ENCODE assay signal across 13 cellular contexts in the genomic region with DNA sequence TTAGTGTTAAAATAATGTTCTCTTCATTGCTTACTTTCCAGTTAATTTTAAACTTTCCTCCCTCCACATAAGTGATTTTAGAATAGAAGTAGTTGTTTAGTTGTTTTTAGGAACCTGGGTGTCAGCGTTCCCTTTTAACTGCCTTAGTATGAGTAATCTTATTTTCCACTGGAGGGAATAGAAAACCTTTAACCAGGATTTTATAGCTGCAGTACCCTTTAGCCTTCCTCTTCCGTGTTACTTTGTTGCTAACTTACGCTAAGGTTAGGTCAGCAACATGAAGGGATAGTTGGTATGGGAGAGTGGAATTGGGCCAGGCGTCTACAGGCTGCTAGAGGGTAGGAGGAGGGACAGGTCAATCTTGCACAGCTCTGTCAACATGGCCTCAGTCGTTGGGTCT. TPM values are rescaled to one million over a fixed set of nuclear protein-coding genes. Genes with fewer than 3 reads are reported as not detected.
DNase-seq lines count a peak whose midpoint lies in the region; ATAC-seq and TF ChIP-seq lines count a peak whose summit lies in the region.
"Had no signal": no experiment of that assay in that cellular context is flagged by ENCODE, and none has a peak within 500 bp of the region (broad histone marks: within the 10 kb centered on the region; RNA-seq: fewer than 3 reads in every experiment).

No MANE protein-coding gene starts in this region.

- peaks cover 8% of the 10 kb centered on the region for H3K36me3 ChIP-seq in GM23248 (ENCODE audit: low read depth)
- H3K36me3 ChIP-seq in SJSA1, result peaks cover 71% of the 10 kb centered on the region
- peaks cover 30% of the 10 kb centered on the region for H3K36me3 ChIP-seq in osteoblast (ENCODE audit: insufficient read depth, low read length)

- no peak overlapping the region for H3K9ac ChIP-seq in GM23248

- H3K27ac ChIP-seq in GM23248, result peak overlapping the region; percentile 56; the same call in 1 of the 2 replicates
- peak overlapping the region; percentile 92 for H3K27ac ChIP-seq in SJSA1
- peak overlapping the region; percentile 80 for H3K27ac ChIP-seq in osteoblast (ENCODE audit: low read depth, low read length)
- H3K27ac ChIP-seq: skin epidermis, thyroid gland had no signal

- no peak for ATAC-seq in HG02759 (IDR thresholded peaks at IDR 0.05; ENCODE audit: unreplicated experiment)

- in situ Hi-C loops in GM23248 (cut with MboI), result loop anchor here (25.0 kb wide), 1 partner anchor 1460 kb away; no protein-coding TSS in a partner anchor

- 0 out of 2 replicates have a peak, but pooled peaks cover 13% of the 10 kb centered on the region for H3K4me1 ChIP-seq in GM23248 (ENCODE audit: insufficient read depth)
- H3K4me1 ChIP-seq in SJSA1 (replicated peaks), result peaks cover 25% of the 10 kb centered on the region
- H3K4me1 ChIP-seq in osteoblast (ENCODE audit: insufficient read depth, low read length), result peaks cover 18% of the 10 kb centered on the region

- 0 out of 2 replicates have a peak, but pooled peaks cover 22% of the 10 kb centered on the region for H3F3A ChIP-seq in GM23248 (ENCODE audit: insufficient read depth)

- H3K9me2 ChIP-seq in GM23248 (ENCODE audit: insufficient read depth), result no peaks in the 10 kb centered on the region

- H2AFZ ChIP-seq in GM23248, result no peak overlapping the region
- H2AFZ ChIP-seq in osteoblast (ENCODE audit: low read length), result no peak overlapping the region

- H3K4me2 ChIP-seq in GM23248 (ENCODE audit: unreplicated experiment) (no peak overlapping the region), osteoblast (ENCODE audit: insufficient read depth, low read length) (no peak overlapping the region)

- H3K9me3 ChIP-seq in GM23248 (ENCODE audit: low read depth) (no peaks in the 10 kb centered on the region), SJSA1 (replicated peaks) (no peaks in the 10 kb centered on the region), osteoblast (ENCODE audit: low read depth, low read length) (no peaks in the 10 kb centered on the region)
- H3K9me3 ChIP-seq: thyroid gland had no signal

- no peak for DNase-seq in GM23248
- no peak for DNase-seq in SJSA1 (ENCODE audit: low read depth in 1 of 2, low spot score in 2 of 2)
- DNase-seq in dermis microvascular lymphatic vessel endothelial cell (ENCODE audit: low read depth in 2 of 2), result peak; percentile 54 to 74
- DNase-seq in osteoblast (ENCODE audit: insufficient read length, low spot score, missing footprints), result no peak
- DNase-seq in DMS114 treated with DMSO at 0.1 percent for 48 hours (lab: John Stamatoyannopoulos, UW; ENCODE audit: unreplicated experiment), result no peak
- no peak for DNase-seq in C1 segment of cervical spinal cord (lab: John Stamatoyannopoulos, UW)
- DNase-seq in NOMO-1 treated with dmso at 0.1 percent for 144 hours (lab: John Stamatoyannopoulos, UW; ENCODE audit: unreplicated experiment), result no peak
- DNase-seq: NCI-H1105 treated with DMSO at 0.1 percent for 48 hours, NCI-H524 treated with DMSO at 0.1 percent for 48 hours, RPMI8226 had no signal

- 96 to 100% methylated on average over 5 of the region's 5 CpGs for WGBS in GM23248 (ENCODE audit: low coverage in 1 of 2, low lambda C conversion rate in 2 of 2, missing lambda C conversion rate in 2 of 2), 2 experiments

- H3K79me2 ChIP-seq in GM23248 (ENCODE audit: insufficient read depth) (peaks cover 78% of the 10 kb centered on the region), osteoblast (ENCODE audit: insufficient read depth, low read length) (peaks cover 57% of the 10 kb centered on the region)

- H3K27me3 ChIP-seq in GM23248 (replicated peaks; ENCODE audit: insufficient read depth) (no peaks in the 10 kb centered on the region), SJSA1 (replicated peaks) (no peaks in the 10 kb centered on the region), osteoblast (ENCODE audit: insufficient read depth, low read length) (no peaks in the 10 kb centered on the region)
- H3K27me3 ChIP-seq: thyroid gland had no signal

- no peak for TF ChIP-seq CTCF in osteoblast (IDR thresholded peaks at IDR 0.05; ENCODE audit: extremely low read depth, low read depth, low read length)

- H3K4me3 ChIP-seq in GM23248 (no peak overlapping the region), SJSA1 (no peak overlapping the region), osteoblast (ENCODE audit: insufficient read depth, low read length) (no peak overlapping the region)
- H3K4me3 ChIP-seq: skin epidermis, thyroid gland had no signal

- no peaks in the 10 kb centered on the region for H4K20me1 ChIP-seq in GM23248 (ENCODE audit: insufficient read depth)
- H4K20me1 ChIP-seq in osteoblast (ENCODE audit: insufficient read depth, low read length), result no peaks in the 10 kb centered on the region

RNA-seq across cellular contexts. Expression of a gene that starts 31.5 kb away (rescaled TPM):
- total RNA-seq in GM23248 (2014; rRNA removed; shearing (Covaris generic)), result 159 and 162 TPM in 2 replicates
- polyA plus RNA-seq in GM23248 (2016; fragmentation: Nextera tagmentation; extraction: Ambion mirVana), result 156 and 166 TPM in 2 replicates
- total RNA-seq in SJSA1 (2014; rRNA removed; shearing (Covaris generic)), result 429 and 437 TPM in 2 replicates
- total RNA-seq in dermis microvascular lymphatic vessel endothelial cell, result 117 and 181 TPM in 2 replicates
- total RNA-seq in osteoblast, result 69.2 and 76.0 TPM in 2 replicates

Comparison
In these comparisons a context has a peak if more than half of its experiments do, and no peak if none do; other contexts are left out.
1. DNase-seq: peak in dermis microvascular lymphatic vessel endothelial cell (2 of 2); none in GM23248 (single experiment), SJSA1 (0 of 2), osteoblast (single experiment), DMS114 treated with DMSO at 0.1 percent for 48 hours (single experiment), C1 segment of cervical spinal cord (0 of 14) and NOMO-1 treated with dmso at 0.1 percent for 144 hours (single experiment).
2. Peak in every context shown above with its lines, with median percentiles within 50 percentile points of each other: H3K27ac ChIP-seq.